In genomic region chr7:115924398-115924797, GRCh38 we compare ENCODE assay signal across 16 cellular contexts.
DNase-seq lines count a peak whose midpoint lies in the region; ATAC-seq and TF ChIP-seq lines count a peak whose summit lies in the region.
"Had no signal": no experiment of that assay in that cellular context is flagged by ENCODE, and none has a peak within 500 bp of the region (broad histone marks: within the 10 kb centered on the region; RNA-seq: fewer than 3 reads in every experiment).

No MANE protein-coding gene starts in this region.

- no peak overlapping the region for H4K8ac ChIP-seq in trophoblast cell (ENCODE audit: low read depth, low read length)

- H3K4me1 Mint-ChIP-seq in nephron: peaks cover 5% of the 10 kb centered on the region

- no peak overlapping the region for H3K27ac ChIP-seq in fibroblast of lung (ENCODE audit: insufficient read depth, low read length)
- no peak overlapping the region for H3K27ac ChIP-seq in trophoblast cell (ENCODE audit: low read depth, low read length)
- H3K27ac ChIP-seq in dorsolateral prefrontal cortex: peak overlapping the region in 1 of 59 donors; percentile 20

- H3K27me3 ChIP-seq in fibroblast of lung (ENCODE audit: control insufficient read depth, insufficient read depth, low read length) (no peaks in the 10 kb centered on the region), trophoblast cell (ENCODE audit: insufficient read depth, low read length) (no peaks in the 10 kb centered on the region), dorsolateral prefrontal cortex (no peaks in the 10 kb centered on the region)

- H3K9ac ChIP-seq in fibroblast of lung (ENCODE audit: insufficient read depth, low read length) (no peak overlapping the region), trophoblast cell (ENCODE audit: low read length) (no peak overlapping the region)

- no peak overlapping the region for H2AK5ac ChIP-seq in trophoblast cell (ENCODE audit: low read length)

- no peak overlapping the region for H2BK120ac ChIP-seq in trophoblast cell (ENCODE audit: insufficient read depth, low read length, poor library complexity)

- no peak for ATAC-seq in GM19467 (IDR thresholded peaks at IDR 0.05; ENCODE audit: unreplicated experiment)
- ATAC-seq: PC-3 had no signal

- H3K14ac ChIP-seq in trophoblast cell (ENCODE audit: low read length): no peak overlapping the region

- H3K4me3 ChIP-seq in fibroblast of lung (replicated peaks in 1 of 4; ENCODE audit: control extremely low read depth in 1 of 4, insufficient read depth in 1 of 4, low read depth in 3 of 4, low read length in 4 of 4) (no peak overlapping the region), trophoblast cell (ENCODE audit: low read depth, low read length) (no peak overlapping the region), dorsolateral prefrontal cortex (no peak overlapping the region)

- peak overlapping the region; percentile 64 to 77 (median 69) for H3K27ac Mint-ChIP-seq in nephron

- no peak overlapping the region for H4K12ac ChIP-seq in trophoblast cell (ENCODE audit: low read depth, low read length)

- H3K4me2 ChIP-seq in fibroblast of lung (ENCODE audit: extremely low read depth, insufficient read depth, low read length) (no peak overlapping the region), trophoblast cell (ENCODE audit: low read length) (no peak overlapping the region)

- no peak overlapping the region for H4K91ac ChIP-seq in trophoblast cell (ENCODE audit: low read depth, low read length)

- H3K27me3 Mint-ChIP-seq in nephron (ENCODE audit: low read depth): peaks cover 4% of the 10 kb centered on the region

- no CpG with 5 or more reads among the region's 2 CpGs for WGBS in trophoblast cell (ENCODE audit: extremely low coverage, insufficient coverage, insufficient read length)

- DNase-seq in NCI-H345 (lab: John Stamatoyannopoulos, UW) (peak; percentile 33), NCI-H345 treated with DMSO at 0.1 percent for 48 hours (lab: John Stamatoyannopoulos, UW; ENCODE audit: unreplicated experiment) (no peak), fibroblast of lung (ENCODE audit: low read depth in 2 of 2) (peak; percentile 11 to 23), trophoblast cell (no peak), HUDEP-2 (lab: John Stamatoyannopoulos, UW; ENCODE audit: unreplicated experiment in 76 of 76) (no peak), dorsolateral prefrontal cortex (no peak)
- DNase-seq: Calu3; GF-D8; KBM-7; NCI-H1417; NCI-H2029; NCI-H526; NK-92 treated with Interleukin-12 subunit alpha and Interleukin-12 subunit beta, amount 100 ng/mL, for 24 hours; PC-3 had no signal

- H2BK12ac ChIP-seq in trophoblast cell (ENCODE audit: low read length): no peak overlapping the region

- H3K4ac ChIP-seq in trophoblast cell (ENCODE audit: low read depth, low read length): no peak overlapping the region

- peaks cover 4% of the 10 kb centered on the region for H3K9me3 Mint-ChIP-seq in nephron

- H2AFZ ChIP-seq in fibroblast of lung (ENCODE audit: low read length) (no peak overlapping the region), trophoblast cell (ENCODE audit: insufficient read depth, low read length, poor library complexity) (no peak overlapping the region)

- H3K9me3 ChIP-seq in fibroblast of lung (ENCODE audit: control insufficient read depth, insufficient read depth, low read depth, low read length): no peaks in the 10 kb centered on the region
- H3K9me3 ChIP-seq in trophoblast cell (ENCODE audit: insufficient read depth, low read depth, low read length): no peaks in the 10 kb centered on the region

- H3K36me3 Mint-ChIP-seq in nephron (ENCODE audit: low read depth): no peaks in the 10 kb centered on the region

- TF ChIP-seq CTCF in fibroblast of lung (conservative IDR thresholded peaks at IDR 0.05 in 1 of 2, IDR thresholded peaks at IDR 0.05 in 1 of 2; ENCODE audit: low read depth in 1 of 2, low read length in 2 of 2) (no peak), nephron (IDR thresholded peaks at IDR 0.05; ENCODE audit: unreplicated experiment in 3 of 3) (no peak), dorsolateral prefrontal cortex (IDR thresholded peaks at IDR 0.05 in 54 of 56, conservative IDR thresholded peaks at IDR 0.05 in 2 of 56; ENCODE audit: low read depth in 1 of 56, partially characterized antibody in 56 of 56) (no peak)

- no peaks in the 10 kb centered on the region for H3K79me2 ChIP-seq in fibroblast of lung (ENCODE audit: control insufficient read depth, insufficient read depth, low read length)
- H3K79me2 ChIP-seq in trophoblast cell (ENCODE audit: control insufficient read depth, insufficient read depth, low read length, poor library complexity): no peaks in the 10 kb centered on the region

- H2BK5ac ChIP-seq in trophoblast cell (ENCODE audit: low read depth, low read length, poor library complexity): no peak overlapping the region

- H4K20me1 ChIP-seq in fibroblast of lung (ENCODE audit: control insufficient read depth, extremely low read depth, insufficient read depth, low read length): no peaks in the 10 kb centered on the region

- H3K4me1 ChIP-seq in fibroblast of lung (ENCODE audit: control insufficient read depth, extremely low read depth, insufficient read depth, low read length): no peaks in the 10 kb centered on the region
- no peaks in the 10 kb centered on the region for H3K4me1 ChIP-seq in trophoblast cell (ENCODE audit: control insufficient read depth in 1 of 2, insufficient read depth in 2 of 2, low read length in 2 of 2)

- no peak overlapping the region for H3K4me3 Mint-ChIP-seq in nephron

- H3K18ac ChIP-seq in trophoblast cell (ENCODE audit: low read length): no peak overlapping the region

- H3K36me3 ChIP-seq in fibroblast of lung (ENCODE audit: control insufficient read depth, insufficient read depth, low read length) (no peaks in the 10 kb centered on the region), trophoblast cell (ENCODE audit: control insufficient read depth in 1 of 2, insufficient read depth in 2 of 2, low read length in 2 of 2) (no peaks in the 10 kb centered on the region)

- no peaks in the 10 kb centered on the region for H3K79me1 ChIP-seq in trophoblast cell (ENCODE audit: low read length)

- intact Hi-C loops in dorsolateral prefrontal cortex (cut with DNase I): no loop called here

- H3K23ac ChIP-seq in trophoblast cell (ENCODE audit: low read length): no peak overlapping the region

Comparison
In these comparisons a context has a peak if more than half of its experiments do, and no peak if none do; other contexts are left out.
1. DNase-seq: peak in NCI-H345 (single experiment) and fibroblast of lung (2 of 2); none in NCI-H345 treated with DMSO at 0.1 percent for 48 hours (single experiment), trophoblast cell (0 of 2), HUDEP-2 (0 of 76) and dorsolateral prefrontal cortex (0 of 10).